8 cellular contexts compared by ENCODE assay signal in the genomic region with DNA sequence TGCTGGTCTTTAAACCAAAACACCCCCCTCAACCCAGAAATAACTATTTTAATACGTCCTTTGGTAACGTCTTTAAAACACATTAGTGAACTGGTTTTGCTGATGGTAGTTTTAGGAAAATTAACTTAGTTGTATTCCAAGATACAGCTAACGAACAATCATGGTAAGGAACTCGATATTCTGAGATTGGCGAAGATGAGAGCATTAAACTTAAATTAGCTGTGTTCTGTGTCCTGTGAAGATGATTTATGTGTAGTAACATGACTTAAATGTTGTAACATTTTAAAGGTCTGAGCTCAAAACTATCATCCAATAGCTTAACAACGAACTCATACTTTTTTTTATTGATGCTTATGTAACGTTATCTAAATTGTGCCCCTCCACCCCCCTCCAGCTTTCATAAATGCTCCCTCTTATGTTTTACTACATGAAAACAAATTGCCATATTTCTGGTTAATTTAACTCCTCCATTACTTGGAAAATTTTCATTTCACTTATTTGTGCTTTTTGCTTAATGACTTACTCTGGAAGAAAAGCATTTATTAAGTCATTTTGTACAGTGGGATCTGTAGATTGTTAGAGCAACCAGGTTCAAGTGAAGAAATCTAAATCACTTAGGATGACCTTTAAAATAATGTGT. TPM values are rescaled to one million over a fixed set of nuclear protein-coding genes. Genes with fewer than 3 reads are reported as not detected.
A peak's percentile ranks its signal among the peaks of the same experiment; 100 is the strongest.
DNase-seq lines count a peak whose midpoint lies in the region; ATAC-seq, FAIRE-seq and TF ChIP-seq lines count a peak whose summit lies in the region.

No MANE protein-coding gene starts in this region.

- peaks cover 6 to 12% of the 10 kb centered on the region in 2 donors for H3K27me3 Mint-ChIP-seq in CD4-positive, alpha-beta memory T cell

- peaks cover 0 to 1% of the 10 kb centered on the region in 2 donors for H3K36me3 Mint-ChIP-seq in CD4-positive, alpha-beta memory T cell

- WGBS in pancreas, 2 donors, result 12 to 13% methylated on average over 7 of the region's 7 CpGs

- no peak overlapping the region for H3K27ac ChIP-seq in CD4-positive, alpha-beta memory T cell (ENCODE audit: low read depth, low read length)
- peak overlapping the region in 2 of 4 donors; percentile 58 to 60 for H3K27ac ChIP-seq in pancreas

- TF ChIP-seq CTCF in epithelial cell of proximal tubule (conservative IDR thresholded peaks at IDR 0.05; ENCODE audit: low read depth, low read length), result no peak
- no peak for TF ChIP-seq CTCF in pancreas (IDR thresholded peaks at IDR 0.05)

- peaks cover 8 to 11% (median 9%) of the 10 kb centered on the region in 4 donors for H3K4me1 Mint-ChIP-seq in CD4-positive, alpha-beta memory T cell

- no peaks in the 10 kb centered on the region for H3K9me3 ChIP-seq in CD4-positive, alpha-beta memory T cell (ENCODE audit: control insufficient read depth in 1 of 2, low read length in 2 of 2)
- H3K9me3 ChIP-seq in NT2/D1 (ENCODE audit: insufficient read depth, low read length) (no peaks in the 10 kb centered on the region), pancreas (no peaks in the 10 kb centered on the region)

- FAIRE-seq in pancreas (lab: Jason Lieb, UNC), result no peak

- intact Hi-C loops in CD4-positive, alpha-beta memory T cell (cut with micrococcal nuclease), result loop anchor here (5.0 to 10.0 kb wide), 3 partner anchors 160 to 438 kb away; no protein-coding TSS in a partner anchor
- intact Hi-C loops in pancreas (cut with DNase I), result loop anchor here in 1 of 3 donors (10.0 kb wide), 1 partner anchor 592 kb away; no protein-coding TSS in a partner anchor

- no peak overlapping the region for H3K4me3 ChIP-seq in CD4-positive, alpha-beta memory T cell (ENCODE audit: low read length in 2 of 2)
- H3K4me3 ChIP-seq in NT2/D1 (ENCODE audit: insufficient read length, low read depth), result peak overlapping the region; percentile 8
- peak overlapping the region; percentile 82 for H3K4me3 ChIP-seq in epithelial cell of proximal tubule (ENCODE audit: low read depth, low read length)
- H3K4me3 ChIP-seq in pancreas, result peak overlapping the region in 3 of 4 donors; percentile 61 to 76 (median 73)

- peak overlapping the region; percentile 62 to 94 (median 87) for H3K4me3 Mint-ChIP-seq in CD4-positive, alpha-beta memory T cell

- POLR2A ChIA-PET in CD4-positive, alpha-beta memory T cell (lab: Charles Lee; ENCODE audit: partially characterized antibody), result no interaction called here

- peak overlapping the region in 2 of 7 donors; percentile 0 to 92 for H3K27ac Mint-ChIP-seq in CD4-positive, alpha-beta memory T cell

- H3K9me3 Mint-ChIP-seq in CD4-positive, alpha-beta memory T cell, result no peaks in the 10 kb centered on the region

- H3K4me1 ChIP-seq in CD4-positive, alpha-beta memory T cell (ENCODE audit: insufficient read depth, low read length), result peaks cover 18% of the 10 kb centered on the region
- H3K4me1 ChIP-seq in NT2/D1 (ENCODE audit: insufficient read depth, insufficient read length) (no peaks in the 10 kb centered on the region), pancreas (peaks cover 0 to 9% (median 0%) of the 10 kb centered on the region in 3 donors)

- DNase-seq in CD4-positive, alpha-beta memory T cell, result no peak
- DNase-seq in NT2/D1 (ENCODE audit: low read depth, low spot score) (no peak), epithelial cell of proximal tubule (ENCODE audit: low read depth) (no peak), pancreas (no peak), DMS79 (lab: John Stamatoyannopoulos, UW) (no peak)

- ATAC-seq in pancreas, result no peak
- ATAC-seq in HG03108 (IDR thresholded peaks at IDR 0.05; ENCODE audit: unreplicated experiment), result no peak
- ATAC-seq in GM18858 (IDR thresholded peaks at IDR 0.05; ENCODE audit: unreplicated experiment), result no peak
- no peak for ATAC-seq in GM19463 (IDR thresholded peaks at IDR 0.05; ENCODE audit: unreplicated experiment)

- no peak overlapping the region for H3K9ac ChIP-seq in NT2/D1 (ENCODE audit: insufficient read length, low read depth)

- CTCF ChIA-PET in CD4-positive, alpha-beta memory T cell (lab: Charles Lee; ENCODE audit: partially characterized antibody), result interaction anchor here (0.7 to 8.1 kb wide), 6 partner anchors 10 to 594 kb away, joined by 3 to 62 read pairs (median 4); no protein-coding TSS in a partner anchor

- H3K27me3 ChIP-seq in CD4-positive, alpha-beta memory T cell (ENCODE audit: insufficient read depth, low read length), result peaks cover 4% of the 10 kb centered on the region
- H3K27me3 ChIP-seq in NT2/D1 (ENCODE audit: insufficient read depth, insufficient read length) (peaks cover 10% of the 10 kb centered on the region), pancreas (no peaks in the 10 kb centered on the region)

- H3K36me3 ChIP-seq in CD4-positive, alpha-beta memory T cell (ENCODE audit: insufficient read depth, low read length), result no peaks in the 10 kb centered on the region
- H3K36me3 ChIP-seq in NT2/D1 (ENCODE audit: insufficient read depth, insufficient read length, low read length), result no peaks in the 10 kb centered on the region
- no peaks in the 10 kb centered on the region for H3K36me3 ChIP-seq in pancreas

RNA-seq across cellular contexts. Expression of gene SDK1, which starts 1.7 kb away (rescaled TPM):
- under 1 TPM; 0.06 to 0.26 TPM for total RNA-seq in CD4-positive, alpha-beta memory T cell
- polyA plus RNA-seq in CD4-positive, alpha-beta memory T cell, result not detected
- total RNA-seq in epithelial cell of proximal tubule (0.75 and 2.6 TPM in 2 replicates), pancreas (10 to 100 TPM; 15.0 to 30.8 (median 22.3) TPM)
- polyA plus RNA-seq in pancreas, result 10 to 100 TPM; 10.8 to 15.1 TPM

Comparison
In these comparisons a context has a peak if more than half of its experiments do, and no peak if none do; other contexts are left out.
1. H3K4me3 ChIP-seq: peak in NT2/D1 (single experiment), epithelial cell of proximal tubule (single experiment) and pancreas (3 of 4); none in CD4-positive, alpha-beta memory T cell (0 of 2).